Comparison of ENCODE assay signal across 1 cellular context in the genomic region with DNA sequence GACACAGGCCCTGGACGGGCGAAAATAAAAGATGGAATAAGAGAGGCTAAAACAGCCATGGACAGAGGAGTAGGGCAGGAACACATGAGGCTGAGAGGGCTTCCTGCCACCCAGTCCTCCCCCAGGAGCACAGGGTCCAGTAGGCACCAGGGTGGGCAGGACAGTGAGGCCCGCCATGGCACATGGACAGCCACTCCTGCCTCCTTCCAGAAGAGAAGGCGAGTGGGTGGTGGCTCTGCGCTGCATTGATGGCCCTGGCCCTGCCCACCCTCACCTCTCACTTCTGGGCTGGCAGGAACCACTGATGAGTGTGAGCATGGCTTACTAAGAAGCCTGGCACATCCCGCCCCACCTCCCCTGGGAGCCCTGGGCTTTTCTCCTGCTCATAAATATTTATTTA.
TF ChIP-seq lines count a peak whose summit lies in the region.

No MANE protein-coding gene starts in this region.

TF ChIP-seq in SK-N-SH, 30 proteins besides CTCF, POLR2A, EP300 and RAD21:
- no peak for TF ChIP-seq GATA2 (CRISPR knock-in tag; IDR thresholded peaks at IDR 0.05)
- TF ChIP-seq FOXM1 (IDR thresholded peaks at IDR 0.05; ENCODE audit: low read depth): no peak
- TF ChIP-seq, protein P1, sequence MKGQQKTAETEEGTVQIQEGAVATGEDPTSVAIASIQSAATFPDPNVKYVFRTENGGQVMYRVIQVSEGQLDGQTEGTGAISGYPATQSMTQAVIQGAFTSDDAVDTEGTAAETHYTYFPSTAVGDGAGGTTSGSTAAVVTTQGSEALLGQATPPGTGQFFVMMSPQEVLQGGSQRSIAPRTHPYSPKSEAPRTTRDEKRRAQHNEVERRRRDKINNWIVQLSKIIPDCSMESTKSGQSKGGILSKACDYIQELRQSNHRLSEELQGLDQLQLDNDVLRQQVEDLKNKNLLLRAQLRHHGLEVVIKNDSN (IDR thresholded peaks at IDR 0.05; ENCODE audit: borderline replicate concordance, low read depth): no peak
- TF ChIP-seq MXI1 (IDR thresholded peaks at IDR 0.05; ENCODE audit: low read depth, low read length): no peak
- TF ChIP-seq, protein P2, sequence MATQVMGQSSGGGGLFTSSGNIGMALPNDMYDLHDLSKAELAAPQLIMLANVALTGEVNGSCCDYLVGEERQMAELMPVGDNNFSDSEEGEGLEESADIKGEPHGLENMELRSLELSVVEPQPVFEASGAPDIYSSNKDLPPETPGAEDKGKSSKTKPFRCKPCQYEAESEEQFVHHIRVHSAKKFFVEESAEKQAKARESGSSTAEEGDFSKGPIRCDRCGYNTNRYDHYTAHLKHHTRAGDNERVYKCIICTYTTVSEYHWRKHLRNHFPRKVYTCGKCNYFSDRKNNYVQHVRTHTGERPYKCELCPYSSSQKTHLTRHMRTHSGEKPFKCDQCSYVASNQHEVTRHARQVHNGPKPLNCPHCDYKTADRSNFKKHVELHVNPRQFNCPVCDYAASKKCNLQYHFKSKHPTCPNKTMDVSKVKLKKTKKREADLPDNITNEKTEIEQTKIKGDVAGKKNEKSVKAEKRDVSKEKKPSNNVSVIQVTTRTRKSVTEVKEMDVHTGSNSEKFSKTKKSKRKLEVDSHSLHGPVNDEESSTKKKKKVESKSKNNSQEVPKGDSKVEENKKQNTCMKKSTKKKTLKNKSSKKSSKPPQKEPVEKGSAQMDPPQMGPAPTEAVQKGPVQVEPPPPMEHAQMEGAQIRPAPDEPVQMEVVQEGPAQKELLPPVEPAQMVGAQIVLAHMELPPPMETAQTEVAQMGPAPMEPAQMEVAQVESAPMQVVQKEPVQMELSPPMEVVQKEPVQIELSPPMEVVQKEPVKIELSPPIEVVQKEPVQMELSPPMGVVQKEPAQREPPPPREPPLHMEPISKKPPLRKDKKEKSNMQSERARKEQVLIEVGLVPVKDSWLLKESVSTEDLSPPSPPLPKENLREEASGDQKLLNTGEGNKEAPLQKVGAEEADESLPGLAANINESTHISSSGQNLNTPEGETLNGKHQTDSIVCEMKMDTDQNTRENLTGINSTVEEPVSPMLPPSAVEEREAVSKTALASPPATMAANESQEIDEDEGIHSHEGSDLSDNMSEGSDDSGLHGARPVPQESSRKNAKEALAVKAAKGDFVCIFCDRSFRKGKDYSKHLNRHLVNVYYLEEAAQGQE (IDR thresholded peaks at IDR 0.05; ENCODE audit: low read depth, low read length): no peak
- no peak for TF ChIP-seq RCOR1 (IDR thresholded peaks at IDR 0.05; ENCODE audit: low read length)
- TF ChIP-seq MEF2A (IDR thresholded peaks at IDR 0.05; ENCODE audit: borderline replicate concordance, low read depth): no peak
- TF ChIP-seq NRF1 (IDR thresholded peaks at IDR 0.05; ENCODE audit: low read depth, low read length): no peak
- no peak for TF ChIP-seq ELF1 (IDR thresholded peaks at IDR 0.05)
- TF ChIP-seq FOSL2 (IDR thresholded peaks at IDR 0.05; ENCODE audit: borderline replicate concordance, low read depth): no peak
- TF ChIP-seq NFIC (IDR thresholded peaks at IDR 0.05; ENCODE audit: borderline replicate concordance): no peak
- no peak for TF ChIP-seq RFX5 (IDR thresholded peaks at IDR 0.05; ENCODE audit: low read length)
- no peak for TF ChIP-seq JUND (IDR thresholded peaks at IDR 0.05)
- TF ChIP-seq, protein P3, sequence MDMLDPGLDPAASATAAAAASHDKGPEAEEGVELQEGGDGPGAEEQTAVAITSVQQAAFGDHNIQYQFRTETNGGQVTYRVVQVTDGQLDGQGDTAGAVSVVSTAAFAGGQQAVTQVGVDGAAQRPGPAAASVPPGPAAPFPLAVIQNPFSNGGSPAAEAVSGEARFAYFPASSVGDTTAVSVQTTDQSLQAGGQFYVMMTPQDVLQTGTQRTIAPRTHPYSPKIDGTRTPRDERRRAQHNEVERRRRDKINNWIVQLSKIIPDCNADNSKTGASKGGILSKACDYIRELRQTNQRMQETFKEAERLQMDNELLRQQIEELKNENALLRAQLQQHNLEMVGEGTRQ (IDR thresholded peaks at IDR 0.05; ENCODE audit: borderline replicate concordance, low read depth, low read length): no peak
- no peak for TF ChIP-seq TCF12 (IDR thresholded peaks at IDR 0.05)
- TF ChIP-seq FOXJ3 (CRISPR knock-in tag; IDR thresholded peaks at IDR 0.05): no peak
- no peak for TF ChIP-seq RXRA (IDR thresholded peaks at IDR 0.05; ENCODE audit: borderline replicate concordance, low read depth)
- TF ChIP-seq, protein P4, sequence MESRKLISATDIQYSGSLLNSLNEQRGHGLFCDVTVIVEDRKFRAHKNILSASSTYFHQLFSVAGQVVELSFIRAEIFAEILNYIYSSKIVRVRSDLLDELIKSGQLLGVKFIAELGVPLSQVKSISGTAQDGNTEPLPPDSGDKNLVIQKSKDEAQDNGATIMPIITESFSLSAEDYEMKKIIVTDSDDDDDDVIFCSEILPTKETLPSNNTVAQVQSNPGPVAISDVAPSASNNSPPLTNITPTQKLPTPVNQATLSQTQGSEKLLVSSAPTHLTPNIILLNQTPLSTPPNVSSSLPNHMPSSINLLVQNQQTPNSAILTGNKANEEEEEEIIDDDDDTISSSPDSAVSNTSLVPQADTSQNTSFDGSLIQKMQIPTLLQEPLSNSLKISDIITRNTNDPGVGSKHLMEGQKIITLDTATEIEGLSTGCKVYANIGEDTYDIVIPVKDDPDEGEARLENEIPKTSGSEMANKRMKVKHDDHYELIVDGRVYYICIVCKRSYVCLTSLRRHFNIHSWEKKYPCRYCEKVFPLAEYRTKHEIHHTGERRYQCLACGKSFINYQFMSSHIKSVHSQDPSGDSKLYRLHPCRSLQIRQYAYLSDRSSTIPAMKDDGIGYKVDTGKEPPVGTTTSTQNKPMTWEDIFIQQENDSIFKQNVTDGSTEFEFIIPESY (IDR thresholded peaks at IDR 0.05; ENCODE audit: borderline replicate concordance, low read depth): no peak
- no peak for TF ChIP-seq TEAD4 (IDR thresholded peaks at IDR 0.05; ENCODE audit: borderline replicate concordance, insufficient read depth)
